19 cellular contexts compared by ENCODE assay signal in genomic region chr10:123518765-123519164, GRCh38.
"Had no signal": no experiment of that assay in that cellular context is flagged by ENCODE, and none has a peak within 500 bp of the region (broad histone marks: within the 10 kb centered on the region; RNA-seq: fewer than 3 reads in every experiment).

No MANE protein-coding gene starts in this region.

- FAIRE-seq: urothelium cell line had no signal

- ATAC-seq: gastroesophageal sphincter; left colon; naive thymus-derived CD4-positive, alpha-beta T cell; psoas muscle had no signal

- DNase-seq: cortex of kidney; dorsolateral prefrontal cortex; effector memory CD4-positive, alpha-beta T cell; esophagus squamous epithelium; foreskin fibroblast; left colon; mammary epithelial cell; naive thymus-derived CD4-positive, alpha-beta T cell; nephron progenitor cell; psoas muscle; retina; sigmoid colon; stimulated activated CD4-positive, alpha-beta T cell treated with anti-CD3 and anti-CD28 coated beads, Interleukin-12 subunit alpha, Interleukin-12 subunit beta, amount 100 ng/mL, for 4 hours; stimulated activated naive CD4-positive, alpha-beta T cell; stomach; substantia nigra; transverse colon had no signal
